Comparison of ENCODE assay signal across 15 cellular contexts in genomic region chr5:41418220-41419031, GRCh38.
DNase-seq lines count a peak whose midpoint lies in the region; ATAC-seq and TF ChIP-seq lines count a peak whose summit lies in the region.
"Had no signal": no experiment of that assay in that cellular context is flagged by ENCODE, and none has a peak within 500 bp of the region (broad histone marks: within the 10 kb centered on the region; RNA-seq: fewer than 3 reads in every experiment).

No MANE protein-coding gene starts in this region.

- no peaks in the 10 kb centered on the region for H4K20me1 ChIP-seq in fibroblast of lung (ENCODE audit: control insufficient read depth, extremely low read depth, insufficient read depth, low read length)
- H4K20me1 ChIP-seq: BLaER1 had no signal

- in situ Hi-C loops in Caki2 (cut with HindIII; ENCODE audit: low pct_unique_long_range_greater_than_20kb, low sequenced_read_pairs) = no loop called here

- H3K4me3 ChIP-seq in NT2/D1 (ENCODE audit: insufficient read length, low read depth) (no peak overlapping the region), fibroblast of lung (replicated peaks in 1 of 4; ENCODE audit: control extremely low read depth in 1 of 4, insufficient read depth in 1 of 4, low read depth in 3 of 4, low read length in 4 of 4) (no peak overlapping the region), mesendoderm (ENCODE audit: low read length) (no peak overlapping the region)
- H3K4me3 ChIP-seq in effector memory CD4-positive, alpha-beta T cell (ENCODE audit: insufficient read depth, low read depth, low read length, poor library complexity, severe bottlenecking) = no peak overlapping the region
- H3K4me3 ChIP-seq: BLaER1, vagina had no signal

- H3K9me3 ChIP-seq in NT2/D1 (ENCODE audit: insufficient read depth, low read length) = no peaks in the 10 kb centered on the region
- H3K9me3 ChIP-seq in fibroblast of lung (ENCODE audit: control insufficient read depth, insufficient read depth, low read depth, low read length) = no peaks in the 10 kb centered on the region
- H3K9me3 ChIP-seq in effector memory CD4-positive, alpha-beta T cell (ENCODE audit: control insufficient read depth, low read length) = no peaks in the 10 kb centered on the region
- H3K9me3 ChIP-seq: BLaER1, vagina had no signal

- H3K56ac ChIP-seq in mesendoderm (ENCODE audit: low read length) = no peak overlapping the region

- no peak overlapping the region for H2BK5ac ChIP-seq in mesendoderm (ENCODE audit: low read length)

- H3K27me3 ChIP-seq in NT2/D1 (ENCODE audit: insufficient read depth, insufficient read length) = no peaks in the 10 kb centered on the region
- H3K27me3 ChIP-seq in fibroblast of lung (ENCODE audit: control insufficient read depth, insufficient read depth, low read length) = no peaks in the 10 kb centered on the region
- H3K27me3 ChIP-seq in mesendoderm (ENCODE audit: insufficient read depth, low read length, poor library complexity) = no peaks in the 10 kb centered on the region
- no peaks in the 10 kb centered on the region for H3K27me3 ChIP-seq in effector memory CD4-positive, alpha-beta T cell (replicated peaks; ENCODE audit: control insufficient read depth, insufficient read depth, low read length, poor library complexity, severe bottlenecking)
- H3K27me3 ChIP-seq: BLaER1, vagina had no signal

- TF ChIP-seq CTCF in fibroblast of lung (conservative IDR thresholded peaks at IDR 0.05 in 1 of 2, IDR thresholded peaks at IDR 0.05 in 1 of 2; ENCODE audit: low read depth in 1 of 2, low read length in 2 of 2) = no peak

- H3K18ac ChIP-seq in mesendoderm (ENCODE audit: low read length) = no peak overlapping the region

- WGBS in mesendoderm (ENCODE audit: extremely low coverage, insufficient coverage, low lambda C conversion rate) = no CpG with 5 or more reads among the region's 2 CpGs

- no peak overlapping the region for H2AK5ac ChIP-seq in mesendoderm (ENCODE audit: low read length)

- H2AFZ ChIP-seq in fibroblast of lung (ENCODE audit: low read length) = no peak overlapping the region

- ATAC-seq in GM18909 (IDR thresholded peaks at IDR 0.05; ENCODE audit: poor library complexity, unreplicated experiment) = no peak
- ATAC-seq: HepG2 had no signal

- no peak overlapping the region for H3K9ac ChIP-seq in NT2/D1 (ENCODE audit: insufficient read length, low read depth)
- no peak overlapping the region for H3K9ac ChIP-seq in fibroblast of lung (ENCODE audit: insufficient read depth, low read length)
- no peak overlapping the region for H3K9ac ChIP-seq in mesendoderm (ENCODE audit: low read length)
- H3K9ac ChIP-seq: BLaER1 had no signal

- H3K4me1 ChIP-seq in NT2/D1 (ENCODE audit: insufficient read depth, insufficient read length) = no peaks in the 10 kb centered on the region
- H3K4me1 ChIP-seq in fibroblast of lung (ENCODE audit: control insufficient read depth, extremely low read depth, insufficient read depth, low read length) = peaks cover 5% of the 10 kb centered on the region
- no peaks in the 10 kb centered on the region for H3K4me1 ChIP-seq in mesendoderm (ENCODE audit: control insufficient read depth, low read depth, low read length)
- no peaks in the 10 kb centered on the region for H3K4me1 ChIP-seq in effector memory CD4-positive, alpha-beta T cell (ENCODE audit: control insufficient read depth, insufficient read depth, low read length, poor library complexity, severe bottlenecking)
- H3K4me1 ChIP-seq: BLaER1, vagina had no signal

- H4K8ac ChIP-seq in mesendoderm (ENCODE audit: low read depth, low read length) = no peak overlapping the region

- no peak overlapping the region for H2BK15ac ChIP-seq in mesendoderm (replicated peaks; ENCODE audit: low read depth)

- H3K79me2 ChIP-seq in fibroblast of lung (ENCODE audit: control insufficient read depth, insufficient read depth, low read length) = no peaks in the 10 kb centered on the region
- H3K79me2 ChIP-seq in mesendoderm (ENCODE audit: control insufficient read depth, insufficient read depth, low read length) = no peaks in the 10 kb centered on the region

- H3K23ac ChIP-seq in mesendoderm (ENCODE audit: low read length) = no peak overlapping the region

- H3K4ac ChIP-seq in mesendoderm (ENCODE audit: low read depth, low read length) = no peak overlapping the region

- H3K79me1 ChIP-seq in mesendoderm (ENCODE audit: low read length) = no peaks in the 10 kb centered on the region

- no peak overlapping the region for H2BK120ac ChIP-seq in mesendoderm (ENCODE audit: low read depth, low read length)

- H3K27ac ChIP-seq in fibroblast of lung (ENCODE audit: insufficient read depth, low read length) (no peak overlapping the region), mesendoderm (ENCODE audit: low read depth, low read length) (no peak overlapping the region)
- H3K27ac ChIP-seq in effector memory CD4-positive, alpha-beta T cell (ENCODE audit: insufficient read depth, low read length, poor library complexity, severe bottlenecking) = no peak overlapping the region
- H3K27ac ChIP-seq: BLaER1, vagina had no signal

- H3K4me2 ChIP-seq in fibroblast of lung (ENCODE audit: extremely low read depth, insufficient read depth, low read length) (peak overlapping the region; percentile 52), mesendoderm (ENCODE audit: low read length) (no peak overlapping the region)
- H3K4me2 ChIP-seq: BLaER1 had no signal

- H4K5ac ChIP-seq in mesendoderm (ENCODE audit: low read length) = no peak overlapping the region

- peak; percentile 23 for DNase-seq in Caki2 (ENCODE audit: low read depth)
- DNase-seq in NT2/D1 (ENCODE audit: low read depth, low spot score) = peak; percentile 6
- peak; percentile 63 to 78 for DNase-seq in fibroblast of lung (ENCODE audit: low read depth in 2 of 2)
- peak; percentile 14 for DNase-seq in mesendoderm
- DNase-seq in effector memory CD4-positive, alpha-beta T cell = no peak
- DNase-seq in NCI-H526 treated with DMSO at 0.1 percent for 48 hours (lab: John Stamatoyannopoulos, UW) = no peak
- DNase-seq in amygdala (lab: John Stamatoyannopoulos, UW) = no peak
- DNase-seq: activated CD4-positive, alpha-beta T cell treated with anti-CD3 and anti-CD28 coated beads, Interleukin-2, amount 50 U/mL, for 4 hours; NCI-H1092 treated with DMSO at 0.1 percent for 48 hours; stimulated activated CD4-positive, alpha-beta T cell treated with anti-CD3 and anti-CD28 coated beads, Interleukin-1b, Interleukin-23, amount 100 ng/mL, for 48 hours; T1000 had no signal

- H3K36me3 ChIP-seq in NT2/D1 (ENCODE audit: insufficient read depth, insufficient read length, low read length) (no peaks in the 10 kb centered on the region), fibroblast of lung (ENCODE audit: control insufficient read depth, insufficient read depth, low read length) (no peaks in the 10 kb centered on the region), mesendoderm (ENCODE audit: control insufficient read depth, insufficient read depth, low read length) (no peaks in the 10 kb centered on the region)
- no peaks in the 10 kb centered on the region for H3K36me3 ChIP-seq in effector memory CD4-positive, alpha-beta T cell (ENCODE audit: control insufficient read depth, insufficient read depth, low read length)
- H3K36me3 ChIP-seq: BLaER1, vagina had no signal

Comparison
In these comparisons a context has a peak if more than half of its experiments do, and no peak if none do; other contexts are left out.
1. DNase-seq: peak in Caki2 (single experiment), NT2/D1 (single experiment), fibroblast of lung (2 of 2) and mesendoderm (single experiment); none in effector memory CD4-positive, alpha-beta T cell (0 of 3), NCI-H526 treated with DMSO at 0.1 percent for 48 hours (single experiment) and amygdala (0 of 56).